In the genomic region with DNA sequence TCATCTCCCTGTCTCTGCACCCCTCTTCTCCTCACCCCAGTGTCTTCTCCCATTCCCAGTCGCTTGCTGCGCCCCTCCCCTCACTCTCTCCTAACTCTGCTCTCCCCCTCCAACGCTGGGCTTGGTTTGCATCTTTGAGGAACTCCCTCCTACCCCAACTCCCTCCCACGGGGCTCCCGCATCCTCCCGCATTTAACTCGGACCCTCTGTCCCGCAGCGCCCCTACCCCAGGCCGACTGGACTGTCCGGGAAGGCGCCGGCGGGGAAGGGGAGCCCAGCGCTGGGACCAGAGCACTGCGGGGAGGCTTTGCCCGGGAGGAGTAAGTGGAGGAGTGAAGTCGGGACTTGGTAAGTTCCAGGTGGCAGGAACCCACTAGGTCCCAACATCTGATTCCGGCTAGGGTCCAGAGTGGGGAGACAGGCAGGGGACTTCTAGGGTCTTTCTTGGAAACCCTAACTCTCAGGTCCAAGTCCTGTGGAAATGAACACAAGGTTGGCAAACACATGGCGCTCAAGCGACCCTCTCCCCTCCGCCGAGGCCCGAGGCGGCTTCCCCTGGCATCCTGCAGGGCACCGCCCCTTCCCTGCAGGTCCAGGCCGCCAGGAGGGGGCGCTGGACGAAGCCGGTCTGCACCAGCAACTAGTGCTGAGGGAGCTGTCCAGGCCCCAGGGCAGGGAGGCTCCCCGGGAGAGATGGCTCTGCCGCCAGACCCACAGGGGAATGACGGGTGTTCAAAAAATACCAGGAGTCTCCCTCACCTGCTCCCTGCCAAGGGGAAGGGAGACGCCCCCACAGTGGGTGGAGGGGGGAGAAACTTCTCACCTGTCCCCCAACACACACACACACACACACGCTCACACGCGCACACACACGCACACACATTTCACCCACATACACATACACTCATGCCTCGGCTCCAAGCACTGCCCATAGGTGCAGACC, we compare ENCODE assay signal across 8 cellular contexts. TPM values are rescaled to one million over a fixed set of nuclear protein-coding genes. Genes with fewer than 3 reads are reported as not detected.
DNase-seq lines count a peak whose midpoint lies in the region; ATAC-seq and TF ChIP-seq lines count a peak whose summit lies in the region.

No MANE protein-coding gene starts in this region.

- no peaks in the 10 kb centered on the region for H3K36me3 ChIP-seq in HUES48 (ENCODE audit: control insufficient read depth, insufficient read depth, low read length)
- H3K36me3 ChIP-seq in mammary epithelial cell (ENCODE audit: insufficient read depth, low read length), result no peaks in the 10 kb centered on the region

- ATAC-seq in GM18909 (IDR thresholded peaks at IDR 0.05; ENCODE audit: poor library complexity, unreplicated experiment), result no peak

- no peak overlapping the region for H2AFZ ChIP-seq in mammary epithelial cell (ENCODE audit: low read depth, low read length)

- H3K9ac ChIP-seq in HUES48 (ENCODE audit: low read depth, low read length) (peak overlapping the region; percentile 26; the same call in 1 of the 2 replicates), mammary epithelial cell (ENCODE audit: insufficient read depth, low read length) (no peak overlapping the region)

- H3K9me3 ChIP-seq in HUES48 (ENCODE audit: control insufficient read depth, insufficient read depth, low read length) (no peaks in the 10 kb centered on the region), mammary epithelial cell (replicated peaks; ENCODE audit: insufficient read depth, low read length) (no peaks in the 10 kb centered on the region)

- TF ChIP-seq CTCF in GM12872 (IDR thresholded peaks at IDR 0.05; ENCODE audit: insufficient read depth, low read depth, low read length) (peak; percentile 82), mammary epithelial cell (conservative IDR thresholded peaks at IDR 0.05 in 1 of 2, IDR thresholded peaks at IDR 0.05 in 1 of 2; ENCODE audit: extremely low read depth in 1 of 2, insufficient read depth in 1 of 2, low read depth in 1 of 2, low read length in 2 of 2) (peak; percentile 60 to 70)

- no peaks in the 10 kb centered on the region for H3K79me2 ChIP-seq in mammary epithelial cell (ENCODE audit: insufficient read depth, low read length)

- no TSS peak for BruUV-seq in mammary epithelial cell (replicated peaks; lab: Mats Ljungman, UMichigan)

- 34% methylated on average over 19 of the region's 39 CpGs for WGBS in mammary epithelial cell (ENCODE audit: low coverage, missing lambda C conversion rate)

- DNase-seq in UCSD-AML1 (lab: John Stamatoyannopoulos, UW; ENCODE audit: unreplicated experiment) (peak; percentile 77), mammary epithelial cell (peak; percentile 17), kidney glomerular epithelial cell (lab: John Stamatoyannopoulos, UW) (peak; percentile 22), NCI-H128 (lab: John Stamatoyannopoulos, UW; ENCODE audit: unreplicated experiment) (no peak)
- peak; percentile 34 to 70 (median 51) for DNase-seq in stimulated activated CD4-positive, alpha-beta T cell treated with anti-CD3 and anti-CD28 coated beads, TNF-alpha, amount 100 ng/mL, for 24 hours (ENCODE audit: low read depth in 3 of 3)

- H3K27ac ChIP-seq in HUES48 (ENCODE audit: low read depth, low read length) (no peak overlapping the region), mammary epithelial cell (ENCODE audit: insufficient read depth, low read depth, low read length) (no peak overlapping the region)

- H3K4me1 ChIP-seq in HUES48 (ENCODE audit: control insufficient read depth, insufficient read depth, low read length) (peaks cover 6% of the 10 kb centered on the region; the same call in 1 of the 2 replicates), mammary epithelial cell (ENCODE audit: insufficient read depth, low read length) (peaks cover 34% of the 10 kb centered on the region)

- no peaks in the 10 kb centered on the region for H4K20me1 ChIP-seq in mammary epithelial cell (ENCODE audit: insufficient read depth, low read length)

- H3K4me2 ChIP-seq in mammary epithelial cell (ENCODE audit: insufficient read depth, low read depth, low read length), result no peak overlapping the region

- CTCF ChIA-PET in mammary epithelial cell (lab: Charles Lee; ENCODE audit: low non-redundant PET), result interaction anchor here (0.6 kb wide), 1 partner anchor 138 kb away, joined by 14 read pairs; no protein-coding TSS in a partner anchor

- dilution Hi-C loops in mammary epithelial cell (cut with HindIII; ENCODE audit: low sequenced_read_pairs), result no loop called here

- H3K4me3 ChIP-seq in HUES48 (ENCODE audit: low read depth, low read length) (peak overlapping the region; percentile 85), mammary epithelial cell (replicated peaks in 1 of 3; ENCODE audit: insufficient read depth in 1 of 3, low read depth in 2 of 3, low read length in 3 of 3) (no peak overlapping the region)

- in situ Hi-C loops in mammary epithelial cell (cut with MboI; ENCODE audit: low sequenced_read_pairs in 2 of 2), result no loop called here

- H3K27me3 ChIP-seq in HUES48 (ENCODE audit: control insufficient read depth, insufficient read depth, low read length) (peaks cover 28% of the 10 kb centered on the region), mammary epithelial cell (ENCODE audit: insufficient read depth, low read length) (no peaks in the 10 kb centered on the region)

- intact Hi-C loops in mammary epithelial cell (cut with micrococcal nuclease), result loop anchor here (5.0 to 10.0 kb wide), 4 partner anchors 147 to 822 kb away; partner anchors contain the start of genes MTMR14, RPUSD3 and SEC13

RNA-seq across cellular contexts. Expression of gene LHFPL4, which starts 53.2 kb away (rescaled TPM):
- not detected for total RNA-seq in mammary epithelial cell
- polyA plus RNA-seq in mammary epithelial cell, result not detected
- polyA minus RNA-seq in mammary epithelial cell, result not detected
